Comparison of ENCODE assay signal across 8 cellular contexts in the genomic region with DNA sequence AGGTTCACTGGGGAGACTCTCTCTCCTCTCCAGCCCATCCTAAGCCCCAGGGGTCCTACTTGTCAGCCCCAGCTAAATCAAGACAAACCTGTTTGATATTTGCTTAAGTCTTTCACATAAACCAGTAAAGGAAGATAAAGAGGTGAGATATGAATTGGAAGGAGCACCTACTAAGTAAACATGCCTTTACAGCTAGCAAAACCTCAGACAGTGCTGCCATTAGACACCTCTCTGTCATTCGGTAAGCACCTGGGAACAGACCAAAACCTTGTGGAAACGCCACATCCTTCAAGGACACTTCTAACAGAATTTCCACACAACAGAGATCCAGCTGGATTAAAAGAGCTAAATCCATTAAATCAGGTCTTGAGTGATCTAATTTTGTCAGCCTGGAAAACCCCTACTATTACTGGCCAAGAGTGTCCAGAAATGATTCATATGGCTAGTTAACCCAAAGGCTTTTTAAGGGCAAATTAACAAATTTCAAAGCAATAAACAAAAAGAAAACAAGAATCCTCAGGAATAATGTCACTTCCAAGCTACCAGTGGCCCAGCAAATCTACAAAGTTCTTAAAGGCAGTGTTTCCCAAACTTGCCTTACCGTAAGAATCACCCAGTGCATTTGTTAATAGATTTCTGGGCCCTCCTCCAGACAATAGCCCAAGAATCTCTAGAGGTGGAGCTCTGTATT. TPM values are rescaled to one million over a fixed set of nuclear protein-coding genes. Genes with fewer than 3 reads are reported as not detected.
DNase-seq lines count a peak whose midpoint lies in the region; ATAC-seq and TF ChIP-seq lines count a peak whose summit lies in the region.

No MANE protein-coding gene starts in this region.

- H3K36me3 ChIP-seq in breast epithelium, result no peaks in the 10 kb centered on the region

- TF ChIP-seq CTCF in AG04449 (IDR thresholded peaks at IDR 0.05; ENCODE audit: insufficient read depth, low read length, missing control alignments) (no peak), breast epithelium (IDR thresholded peaks at IDR 0.05) (no peak)

- CTCF ChIA-PET in AG04449 (lab: Yijun Ruan, JAX), result interaction anchor here (1.1 to 3.3 kb wide), 3 partner anchors 10 to 29 kb away, joined by 3 to 10 read pairs (median 6); no protein-coding TSS in a partner anchor

- intact Hi-C loops in breast epithelium (cut with DNase I; ENCODE audit: low total_unique reads), result loop anchor here (5.0 kb wide), 1 partner anchor 322 kb away; no protein-coding TSS in a partner anchor

- ATAC-seq in GM21576 (IDR thresholded peaks at IDR 0.05; ENCODE audit: unreplicated experiment) (no peak), HG03025 (IDR thresholded peaks at IDR 0.05; ENCODE audit: low FRiP score, unreplicated experiment) (no peak)

- H3K4me3 ChIP-seq in AG04449 (ENCODE audit: low read depth, low read length) (no peak overlapping the region), breast epithelium (peak overlapping the region in 1 of 3 donors; percentile 20)

- peak overlapping the region; percentile 62 to 88 for H3K27ac ChIP-seq in breast epithelium

- DNase-seq in AG04449 (ENCODE audit: low read depth, low spot score), result peak; percentile 74
- DNase-seq in HT-29 (ENCODE audit: low spot score), result peak; percentile 77
- DNase-seq in breast epithelium (ENCODE audit: low spot score in 2 of 2), result no peak
- DNase-seq in myocyte (ENCODE audit: low read depth), result peak; percentile 37
- DNase-seq in Ammon's horn (ENCODE audit: low spot score), result no peak
- no peak for DNase-seq in RKO (ENCODE audit: low spot score)

- no peak for TF ChIP-seq POLR2A in breast epithelium (IDR thresholded peaks at IDR 0.05)

- POLR2A ChIA-PET in AG04449 (lab: Yijun Ruan, JAX), result no interaction called here

- H3K9me3 ChIP-seq in breast epithelium, result no peaks in the 10 kb centered on the region

- H3K27me3 ChIP-seq in breast epithelium, result no peaks in the 10 kb centered on the region

- H3K4me1 ChIP-seq in breast epithelium, result peaks cover 0 to 18% of the 10 kb centered on the region in 2 donors

RNA-seq across cellular contexts. Expression of a gene that starts 2.4 kb away (rescaled TPM):
- total RNA-seq in HT-29 (2014; rRNA removed; shearing (Covaris generic)), result 37.3 and 44.2 TPM in 2 replicates
- total RNA-seq in breast epithelium (10 to 100 TPM in 2 of 3 donors, 1 to 10 TPM in 1; 9.3 to 20.3 (median 17.1) TPM), myocyte (17.3 and 24.4 TPM in 2 replicates)
- polyA plus RNA-seq in myocyte (2012), result 16.0 TPM

RNA-seq across cellular contexts. Expression of a gene that starts 44.5 kb away (rescaled TPM):
- total RNA-seq in HT-29 (2014; rRNA removed; shearing (Covaris generic)), result 0.34 TPM in 1 of 2 replicates, not detected in the other
- total RNA-seq in breast epithelium (10 to 100 TPM in 1 of 3 donors, 1 to 10 TPM in 1, not detected in 1; 3.7 to 11.3 TPM), myocyte (10.7 and 19.9 TPM in 2 replicates)
- 49.3 TPM for polyA plus RNA-seq in myocyte (2012)

RNA-seq across cellular contexts. Expression of a gene that starts 56.5 kb away (rescaled TPM):
- total RNA-seq in HT-29 (2014; rRNA removed; shearing (Covaris generic)), result not detected in 2 replicates
- total RNA-seq in breast epithelium (1 to 10 TPM in 1 of 3 donors, under 1 TPM in 2; 0.80 to 1.3 (median 0.88) TPM), myocyte (not detected in 2 replicates)
- 0.05 TPM for polyA plus RNA-seq in myocyte (2012)

Comparison
In these comparisons a context has a peak if more than half of its experiments do, and no peak if none do; other contexts are left out.
1. DNase-seq: peak in AG04449 (single experiment), HT-29 (single experiment) and myocyte (single experiment); none in breast epithelium (0 of 2), Ammon's horn (single experiment) and RKO (single experiment).